26 cellular contexts compared by ENCODE assay signal in genomic region chrX:54933150-54933826, GRCh38.
"Had no signal": no experiment of that assay in that cellular context is flagged by ENCODE, and none has a peak within 500 bp of the region (broad histone marks: within the 10 kb centered on the region; RNA-seq: fewer than 3 reads in every experiment).

No MANE protein-coding gene starts in this region.

- H3K4me3 Mint-ChIP-seq: natural killer cell treated with Interleukin-12 subunit alpha and Interleukin-12 subunit beta and Interleukin-15 and Interleukin-18, amount 100 ng/mL, for 72 hours; neural progenitor cell; stimulated activated effector memory CD8-positive, alpha-beta T cell treated with anti-CD3 and anti-CD28 coated beads, Interleukin-12 subunit alpha, Interleukin-12 subunit beta, amount 100 ng/mL, for 72 hours; stimulated activated naive B cell treated with anti-CD40 and anti-IgM and Interleukin-4, amounts not matched to agents 10 μg/mL and 1 μg/mL and 100 μg/mL, for 72 hours; stimulated activated naive CD8-positive, alpha-beta T cell treated with anti-CD3 and anti-CD28 coated beads, Interleukin-15, Interleukin-2, amounts not matched to agents 100 ng/mL and 50 ng/mL, for 24 hours had no signal

- H3K36me3 Mint-ChIP-seq: natural killer cell treated with Interleukin-12 subunit alpha and Interleukin-12 subunit beta and Interleukin-15 and Interleukin-18, amount 100 ng/mL, for 72 hours; stimulated activated effector memory CD8-positive, alpha-beta T cell treated with anti-CD3 and anti-CD28 coated beads, Interleukin-12 subunit alpha, Interleukin-12 subunit beta, amount 100 ng/mL, for 72 hours had no signal

- H3K9me3 Mint-ChIP-seq: natural killer cell treated with Interleukin-12 subunit alpha and Interleukin-12 subunit beta and Interleukin-15 and Interleukin-18, amount 100 ng/mL, for 72 hours; stimulated activated effector memory CD8-positive, alpha-beta T cell treated with anti-CD3 and anti-CD28 coated beads, Interleukin-12 subunit alpha, Interleukin-12 subunit beta, amount 100 ng/mL, for 72 hours; stimulated activated naive CD8-positive, alpha-beta T cell treated with anti-CD3 and anti-CD28 coated beads, Interleukin-15, Interleukin-2, amounts not matched to agents 100 ng/mL and 50 ng/mL, for 24 hours had no signal

- H3K27ac ChIP-seq: neural progenitor cell, ovary, parathyroid adenoma, psoas muscle, right lobe of liver, sigmoid colon, stomach, thoracic aorta, thyroid gland, tibial nerve, upper lobe of left lung, vagina had no signal

- H3K4me1 ChIP-seq: neural progenitor cell, parathyroid adenoma, psoas muscle, right lobe of liver, sigmoid colon, stomach, thyroid gland, tibial nerve, upper lobe of left lung, vagina had no signal

- H3K27me3 Mint-ChIP-seq: progenitor cell of endocrine pancreas; stimulated activated naive B cell treated with anti-CD40 and anti-IgM and Interleukin-4, amounts not matched to agents 10 μg/mL and 1 μg/mL and 100 μg/mL, for 72 hours; stimulated activated naive CD8-positive, alpha-beta T cell treated with anti-CD3 and anti-CD28 coated beads, Interleukin-15, Interleukin-2, amounts not matched to agents 100 ng/mL and 50 ng/mL, for 24 hours had no signal

- DNase-seq: occipital lobe; ovary; psoas muscle; right cardiac atrium; right lobe of liver; sigmoid colon; small intestine; stimulated activated CD4-positive, alpha-beta T cell treated with anti-CD3 and anti-CD28 coated beads, Interleukin-15, amount 100 ng/mL, for 24 hours; stimulated activated CD4-positive, alpha-beta T cell treated with anti-CD3 and anti-CD28 coated beads, Interleukin-2, amount 100 ng/mL, for 24 hours; stimulated activated CD4-positive, alpha-beta T cell treated with anti-CD3 and anti-CD28 coated beads, Interleukin-2, amount 100 ng/mL, for 48 hours; stimulated activated CD4-positive, alpha-beta T cell treated with anti-CD3 and anti-CD28 coated beads, Interleukin-4, amount 100 ng/mL, for 24 hours; stimulated activated naive B cell treated with anti-CD40 and anti-IgM and Interleukin-4, amounts not matched to agents 10 μg/mL and 1 μg/mL and 100 μg/mL, for 72 hours; stimulated activated naive CD4-positive, alpha-beta T cell treated with Interleukin-2 at 50 U/mL for 16 hours; stomach; thyroid gland; trophoblast cell; upper lobe of left lung had no signal

- H2AFZ ChIP-seq: neural progenitor cell, parathyroid adenoma had no signal

- ATAC-seq: natural killer cell treated with Interleukin-12 subunit alpha and Interleukin-12 subunit beta and Interleukin-15 and Interleukin-18, amount 100 ng/mL, for 72 hours; psoas muscle; right cardiac atrium; right lobe of liver; stimulated activated effector memory CD8-positive, alpha-beta T cell treated with anti-CD3 and anti-CD28 coated beads, Interleukin-12 subunit alpha, Interleukin-12 subunit beta, amount 100 ng/mL, for 72 hours; stimulated activated naive B cell treated with anti-CD40 and anti-IgM and Interleukin-4, amounts not matched to agents 10 μg/mL and 1 μg/mL and 100 μg/mL, for 72 hours had no signal

- H3K9me3 ChIP-seq: ovary, psoas muscle, right lobe of liver, sigmoid colon, thoracic aorta, thyroid gland, tibial nerve, upper lobe of left lung, vagina had no signal

- H3K4me2 ChIP-seq: neural progenitor cell had no signal

- H3K27me3 ChIP-seq: neural progenitor cell, ovary, right lobe of liver, sigmoid colon, thyroid gland, tibial nerve, upper lobe of left lung, vagina had no signal

- H3K9ac ChIP-seq: neural progenitor cell, parathyroid adenoma had no signal

- H3K27ac Mint-ChIP-seq: natural killer cell treated with Interleukin-12 subunit alpha and Interleukin-12 subunit beta and Interleukin-15 and Interleukin-18, amount 100 ng/mL, for 72 hours; neural progenitor cell; progenitor cell of endocrine pancreas; stimulated activated effector memory CD8-positive, alpha-beta T cell treated with anti-CD3 and anti-CD28 coated beads, Interleukin-12 subunit alpha, Interleukin-12 subunit beta, amount 100 ng/mL, for 72 hours; stimulated activated naive B cell treated with anti-CD40 and anti-IgM and Interleukin-4, amounts not matched to agents 10 μg/mL and 1 μg/mL and 100 μg/mL, for 72 hours; stimulated activated naive CD8-positive, alpha-beta T cell treated with anti-CD3 and anti-CD28 coated beads, Interleukin-15, Interleukin-2, amounts not matched to agents 100 ng/mL and 50 ng/mL, for 24 hours had no signal

- H3K4me1 Mint-ChIP-seq: neural progenitor cell; stimulated activated effector memory CD8-positive, alpha-beta T cell treated with anti-CD3 and anti-CD28 coated beads, Interleukin-12 subunit alpha, Interleukin-12 subunit beta, amount 100 ng/mL, for 72 hours; stimulated activated naive B cell treated with anti-CD40 and anti-IgM and Interleukin-4, amounts not matched to agents 10 μg/mL and 1 μg/mL and 100 μg/mL, for 72 hours had no signal

- H3K79me2 ChIP-seq: parathyroid adenoma had no signal
